34 cellular contexts compared by ENCODE assay signal in genomic region chr19:40251244-40251643, GRCh38. TPM values are rescaled to one million over a fixed set of nuclear protein-coding genes. Genes with fewer than 3 reads are reported as not detected.
"Had no signal": no experiment of that assay in that cellular context is flagged by ENCODE, and none has a peak within 500 bp of the region (broad histone marks: within the 10 kb centered on the region; RNA-seq: fewer than 3 reads in every experiment).

No MANE protein-coding gene starts in this region.

- FAIRE-seq: islet of Langerhans, kidney, pancreas, small intestine had no signal

- H3K27ac Mint-ChIP-seq: nephron; stimulated activated effector memory CD8-positive, alpha-beta T cell treated with anti-CD3 and anti-CD28 coated beads, Interleukin-12 subunit alpha, Interleukin-12 subunit beta, amount 100 ng/mL, for 72 hours; type B pancreatic cell had no signal

- H3K9me3 Mint-ChIP-seq: immature natural killer cell; naive thymus-derived CD8-positive, alpha-beta T cell; nephron; neural crest cell; stimulated activated effector memory CD8-positive, alpha-beta T cell treated with anti-CD3 and anti-CD28 coated beads, Interleukin-12 subunit alpha, Interleukin-12 subunit beta, amount 100 ng/mL, for 72 hours; stimulated activated naive CD8-positive, alpha-beta T cell treated with anti-CD3 and anti-CD28 coated beads, Interleukin-15, Interleukin-2, amounts not matched to agents 100 ng/mL and 50 ng/mL, for 24 hours; type B pancreatic cell had no signal

- H3K9me3 ChIP-seq: left lung, lower lobe of right lung, pancreas, prostate gland, sigmoid colon, spleen, suprapubic skin, thoracic aorta, tibial nerve, vagina had no signal

- H3K4me3 ChIP-seq: left lung, lower lobe of right lung, pancreas, prostate gland, sigmoid colon, spleen, suprapubic skin, thoracic aorta, tibial nerve, vagina had no signal

- H3K4me1 ChIP-seq: left lung, lower lobe of right lung had no signal

- H3K27me3 Mint-ChIP-seq: naive thymus-derived CD8-positive, alpha-beta T cell; stimulated activated naive CD8-positive, alpha-beta T cell treated with anti-CD3 and anti-CD28 coated beads, Interleukin-15, Interleukin-2, amounts not matched to agents 100 ng/mL and 50 ng/mL, for 24 hours; type B pancreatic cell had no signal

- ATAC-seq: left colon; left lung; lower lobe of right lung; naive thymus-derived CD8-positive, alpha-beta T cell; right cardiac atrium; stimulated activated effector memory CD8-positive, alpha-beta T cell treated with anti-CD3 and anti-CD28 coated beads, Interleukin-12 subunit alpha, Interleukin-12 subunit beta, amount 100 ng/mL, for 72 hours had no signal

- H3K4me3 Mint-ChIP-seq: immature natural killer cell; naive thymus-derived CD8-positive, alpha-beta T cell; nephron; neural crest cell; stimulated activated effector memory CD8-positive, alpha-beta T cell treated with anti-CD3 and anti-CD28 coated beads, Interleukin-12 subunit alpha, Interleukin-12 subunit beta, amount 100 ng/mL, for 72 hours; stimulated activated naive CD8-positive, alpha-beta T cell treated with anti-CD3 and anti-CD28 coated beads, Interleukin-15, Interleukin-2, amounts not matched to agents 100 ng/mL and 50 ng/mL, for 24 hours; type B pancreatic cell had no signal

- DNase-seq: hypothalamus; immature natural killer cell; left colon; lower lobe of right lung; mammary epithelial cell; mesenchymal stem cell; naive thymus-derived CD8-positive, alpha-beta T cell; nucleus accumbens; pancreas; retina; sigmoid colon; small intestine; spleen; stimulated activated CD4-positive, alpha-beta T cell treated with anti-CD3 and anti-CD28 coated beads, Interleukin-4, amount 100 ng/mL, for 24 hours; stimulated activated naive CD4-positive, alpha-beta T cell had no signal

- H3K27me3 ChIP-seq: left lung, pancreas, sigmoid colon, spleen, suprapubic skin, tibial nerve, vagina had no signal

- H3K27ac ChIP-seq: left lung, lower lobe of right lung, sigmoid colon, spleen, suprapubic skin, thoracic aorta, tibial nerve, vagina had no signal

RNA-seq across cellular contexts. Expression of gene CCNP, which starts 24.8 kb away (rescaled TPM):
- total RNA-seq: lower lobe of right lung, osteoblast, sigmoid colon, ureter, vagina had no signal
- polyA plus RNA-seq: immature natural killer cell, mammary epithelial cell had no signal

RNA-seq across cellular contexts. Expression of gene TTC9B, which starts 33.1 kb away (rescaled TPM):
- total RNA-seq: kidney; left lung; liver; lower lobe of right lung; mammary epithelial cell; mucosa of gallbladder; naive thymus-derived CD8-positive, alpha-beta T cell; osteoblast; pancreas; prostate gland; right cardiac atrium; spleen; subcutaneous adipose tissue; suprapubic skin; thoracic aorta; ureter; vagina had no signal
- polyA plus RNA-seq: immature natural killer cell; mammary epithelial cell; naive thymus-derived CD8-positive, alpha-beta T cell; spleen had no signal
